10 cellular contexts compared by ENCODE assay signal in the genomic region with DNA sequence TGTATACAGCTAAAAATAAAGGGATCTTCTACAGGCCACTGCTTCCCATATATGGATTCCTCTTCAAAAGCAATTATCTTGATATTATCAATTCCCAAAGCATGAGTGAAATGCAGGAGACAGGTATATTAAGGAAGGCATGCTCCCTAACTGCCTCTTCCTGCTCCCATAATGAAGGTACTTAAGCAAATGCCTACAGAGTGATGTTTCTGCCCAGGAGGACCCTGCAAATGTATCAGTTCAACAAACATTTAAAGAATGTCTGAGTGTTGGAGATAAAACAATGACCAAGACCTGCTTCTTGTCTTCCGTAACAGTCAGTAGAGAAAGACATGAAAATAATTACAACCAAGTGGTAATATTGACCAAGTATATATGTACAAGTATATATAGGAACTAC. TPM values are rescaled to one million over a fixed set of nuclear protein-coding genes. Genes with fewer than 3 reads are reported as not detected.
DNase-seq lines count a peak whose midpoint lies in the region; ATAC-seq and TF ChIP-seq lines count a peak whose summit lies in the region.
"Had no signal": no experiment of that assay in that cellular context is flagged by ENCODE, and none has a peak within 500 bp of the region (broad histone marks: within the 10 kb centered on the region; RNA-seq: fewer than 3 reads in every experiment).

No MANE protein-coding gene starts in this region.

- H3K4me3 ChIP-seq in BLaER1 treated with 17β-estradiol and CSF1 and Interleukin-3, amounts not matched to agents 10 nM and 100 nM: peak overlapping the region in 8 of 10 experiments; percentile 31 to 86 (median 80); a peak in 11 of 20 replicates
- no peak overlapping the region for H3K4me3 ChIP-seq in astrocyte of the spinal cord (ENCODE audit: low read depth, low read length)
- no peak overlapping the region for H3K4me3 ChIP-seq in breast epithelium
- H3K4me3 ChIP-seq: heart left ventricle had no signal

- intact Hi-C loops in breast epithelium (cut with DNase I; ENCODE audit: low total_unique reads): no loop called here

- in situ Hi-C loops in astrocyte of the spinal cord (cut with HindIII; ENCODE audit: low sequenced_read_pairs): no loop called here

- peak overlapping the region; percentile 74 to 92 (median 87) for H3K4me2 ChIP-seq in BLaER1 treated with 17β-estradiol and CSF1 and Interleukin-3, amounts not matched to agents 10 nM and 100 nM

- H3K9ac ChIP-seq in BLaER1 treated with 17β-estradiol and CSF1 and Interleukin-3, amounts not matched to agents 10 nM and 100 nM: peak overlapping the region; percentile 39 to 100 (median 99); a peak in 17 of 22 replicates

- POLR2A ChIA-PET in naive thymus-derived CD8-positive, alpha-beta T cell (lab: Charles Lee): interaction anchor here (5.9 kb wide), 1 partner anchor 268 kb away, joined by 50 read pairs; a partner anchor contains a TSS

- H3K4me3 Mint-ChIP-seq in HFFc6: peak overlapping the region; percentile 29
- H3K4me3 Mint-ChIP-seq in naive thymus-derived CD8-positive, alpha-beta T cell: peak overlapping the region in 1 of 10 donors; percentile 6

- peaks cover 68% of the 10 kb centered on the region for H3K4me1 Mint-ChIP-seq in HFFc6 (ENCODE audit: low read depth)
- peaks cover 46 to 76% (median 68%) of the 10 kb centered on the region in 4 donors for H3K4me1 Mint-ChIP-seq in naive thymus-derived CD8-positive, alpha-beta T cell

- H3K9me3 Mint-ChIP-seq in HFFc6: no peaks in the 10 kb centered on the region
- no peaks in the 10 kb centered on the region for H3K9me3 Mint-ChIP-seq in naive thymus-derived CD8-positive, alpha-beta T cell

- peaks cover 40 to 62% (median 50%) of the 10 kb centered on the region in 10 experiments for H3K4me1 ChIP-seq in BLaER1 treated with 17β-estradiol and CSF1 and Interleukin-3, amounts not matched to agents 10 nM and 100 nM
- H3K4me1 ChIP-seq in breast epithelium: no peaks in the 10 kb centered on the region

- no peak for TF ChIP-seq POLR2A in breast epithelium (IDR thresholded peaks at IDR 0.05)

- TF ChIP-seq CTCF in HFFc6 (IDR thresholded peaks at IDR 0.05): no peak
- TF ChIP-seq CTCF in astrocyte of the spinal cord (IDR thresholded peaks at IDR 0.05; ENCODE audit: low read depth, low read length): no peak
- no peak for TF ChIP-seq CTCF in breast epithelium (IDR thresholded peaks at IDR 0.05)

- peaks cover 0 to 50% (median 18%) of the 10 kb centered on the region in 11 experiments; a peak in 10 of 22 replicates for H3K36me3 ChIP-seq in BLaER1 treated with 17β-estradiol and CSF1 and Interleukin-3, amounts not matched to agents 10 nM and 100 nM
- no peaks in the 10 kb centered on the region for H3K36me3 ChIP-seq in breast epithelium

- peaks cover 32 to 68% (median 52%) of the 10 kb centered on the region in 11 experiments; a peak in 20 of 22 replicates for H4K20me1 ChIP-seq in BLaER1 treated with 17β-estradiol and CSF1 and Interleukin-3, amounts not matched to agents 10 nM and 100 nM

- H3K27ac Mint-ChIP-seq in HFFc6: peak overlapping the region; percentile 52
- peak overlapping the region in 8 of 10 donors; percentile 16 to 99 (median 96) for H3K27ac Mint-ChIP-seq in naive thymus-derived CD8-positive, alpha-beta T cell

- ATAC-seq in naive thymus-derived CD8-positive, alpha-beta T cell: no peak
- no peak for ATAC-seq in HG03159 (IDR thresholded peaks at IDR 0.05; ENCODE audit: unreplicated experiment)

- H3K27me3 ChIP-seq in BLaER1 treated with 17β-estradiol and CSF1 and Interleukin-3, amounts not matched to agents 10 nM and 100 nM: no peaks in the 10 kb centered on the region
- H3K27me3 ChIP-seq in breast epithelium: no peaks in the 10 kb centered on the region
- H3K27me3 ChIP-seq: heart left ventricle had no signal

- H3K36me3 Mint-ChIP-seq in HFFc6 (ENCODE audit: low read depth): peaks cover 11% of the 10 kb centered on the region; the same call in 1 of the 2 replicates
- no peaks in the 10 kb centered on the region for H3K36me3 Mint-ChIP-seq in naive thymus-derived CD8-positive, alpha-beta T cell

- no peaks in the 10 kb centered on the region for H3K27me3 Mint-ChIP-seq in HFFc6 (ENCODE audit: insufficient read depth)
- no peaks in the 10 kb centered on the region for H3K27me3 Mint-ChIP-seq in naive thymus-derived CD8-positive, alpha-beta T cell

- H3K9me3 ChIP-seq in BLaER1 treated with 17β-estradiol and CSF1 and Interleukin-3, amounts not matched to agents 10 nM and 100 nM (replicated peaks in 1 of 11): no peaks in the 10 kb centered on the region
- no peaks in the 10 kb centered on the region for H3K9me3 ChIP-seq in breast epithelium
- H3K9me3 ChIP-seq: heart left ventricle had no signal

- DNase-seq in HFFc6: no peak
- DNase-seq in astrocyte of the spinal cord (ENCODE audit: low read depth, low spot score): peak; percentile 17
- DNase-seq in naive thymus-derived CD8-positive, alpha-beta T cell: no peak
- DNase-seq in D341Med (ENCODE audit: low spot score): no peak
- DNase-seq in breast epithelium (ENCODE audit: low spot score in 2 of 2): no peak
- DNase-seq in HuH-7 (ENCODE audit: low spot score): no peak
- DNase-seq: activated CD4-positive, alpha-beta T cell treated with anti-CD3 and anti-CD28 coated beads for 1 hour had no signal

- H3K27ac ChIP-seq in BLaER1 treated with 17β-estradiol and CSF1 and Interleukin-3, amounts not matched to agents 10 nM and 100 nM: peak overlapping the region; percentile 42 to 100 (median 99); a peak in 21 of 22 replicates
- no peak overlapping the region for H3K27ac ChIP-seq in breast epithelium

RNA-seq across cellular contexts. Expression of a gene that starts 4.2 kb away (rescaled TPM):
- total RNA-seq in HFFc6 (2021; fragmentation: NEBNext Ultra II Directional; extraction: Animal tissue kit (Norgen Biotek cat#: 25700)): 10 to 100 TPM; 35.9 to 45.2 (median 41.9) TPM
- total RNA-seq in naive thymus-derived CD8-positive, alpha-beta T cell: 10 to 100 TPM; 18.8 to 19.7 TPM
- polyA plus RNA-seq in naive thymus-derived CD8-positive, alpha-beta T cell: 10 to 100 TPM; 24.8 to 30.8 (median 27.5) TPM
- total RNA-seq in breast epithelium: 10 to 100 TPM; 23.4 to 40.1 (median 34.4) TPM

RNA-seq across cellular contexts. Expression of a gene that starts 33.3 kb away (rescaled TPM):
- under 1 TPM in 4 of 6 experiments, not detected in 2; 0.10 to 0.24 (median 0.12) TPM for total RNA-seq in HFFc6 (2021; fragmentation: NEBNext Ultra II Directional; extraction: Animal tissue kit (Norgen Biotek cat#: 25700))
- 1 to 10 TPM; 1.2 to 2.9 TPM for total RNA-seq in naive thymus-derived CD8-positive, alpha-beta T cell
- not detected for polyA plus RNA-seq in naive thymus-derived CD8-positive, alpha-beta T cell
- total RNA-seq in breast epithelium: 1 to 10 TPM in 2 of 3 donors, under 1 TPM in 1; 0.32 to 3.3 (median 2.3) TPM

Comparison
In these comparisons a context has a peak if more than half of its experiments do, and no peak if none do; other contexts are left out.
1. H3K27ac ChIP-seq: peak in BLaER1 treated with 17β-estradiol and CSF1 and Interleukin-3, amounts not matched to agents 10 nM and 100 nM (11 of 11); none in breast epithelium (0 of 2).
2. H3K4me3 ChIP-seq: peak in BLaER1 treated with 17β-estradiol and CSF1 and Interleukin-3, amounts not matched to agents 10 nM and 100 nM (8 of 10); none in astrocyte of the spinal cord (single experiment) and breast epithelium (0 of 3).